ENCODE assay signal across 1 cellular context in the genomic region with DNA sequence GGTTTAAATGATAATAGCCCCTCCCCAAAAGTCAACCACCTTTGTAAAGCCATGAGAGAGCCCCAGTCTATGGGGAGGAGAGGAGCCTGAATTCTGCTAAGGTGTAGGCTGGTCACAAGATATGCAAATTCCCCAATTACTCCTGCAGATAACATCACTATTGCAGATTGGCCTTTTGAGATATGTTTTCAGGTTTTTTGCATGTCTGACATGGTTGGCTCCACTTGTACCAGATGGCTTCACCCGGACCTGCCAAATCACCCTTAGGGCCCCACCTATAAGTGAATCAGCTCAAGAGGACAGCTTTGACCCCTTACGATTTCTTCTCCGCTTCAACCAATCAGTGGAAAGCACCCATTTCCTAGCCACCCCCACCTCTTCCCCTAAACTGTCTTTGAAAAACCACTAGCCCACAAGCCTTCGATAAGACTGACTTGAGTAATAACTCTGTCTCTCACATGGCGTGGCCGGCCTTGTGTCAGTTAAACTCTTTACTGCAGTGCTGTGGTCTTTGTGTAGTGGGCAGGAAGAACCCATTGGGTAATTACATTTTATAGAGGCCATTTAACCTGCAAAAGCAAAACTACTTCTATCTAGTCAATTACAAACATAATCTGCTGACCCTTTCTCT.
TF ChIP-seq lines count a peak whose summit lies in the region.

No MANE protein-coding gene starts in this region.

TF ChIP-seq in GM12878, 131 proteins besides CTCF, POLR2A, EP300 and RAD21 (continued from another document):
- no peak for TF ChIP-seq E2F8 (IDR thresholded peaks at IDR 0.05; ENCODE audit: low read depth, partially characterized antibody)
- TF ChIP-seq ZBTB11 (CRISPR knock-in tag; IDR thresholded peaks at IDR 0.05): no peak
- TF ChIP-seq SRF (IDR thresholded peaks at IDR 0.05; ENCODE audit: low read depth in 2 of 2, low read length in 2 of 2): no peak
- no peak for TF ChIP-seq JUNB (IDR thresholded peaks at IDR 0.05)
- no peak for TF ChIP-seq CHD2 (IDR thresholded peaks at IDR 0.05; ENCODE audit: borderline replicate concordance, low read depth, low read length)
- TF ChIP-seq SP1 (IDR thresholded peaks at IDR 0.05; ENCODE audit: low read depth, low read length): no peak
- TF ChIP-seq ZNF687 (IDR thresholded peaks at IDR 0.05): peak; percentile 43; the same call in 1 of the 2 replicates
- TF ChIP-seq YBX1 (IDR thresholded peaks at IDR 0.05): no peak
- TF ChIP-seq ZSCAN29 (IDR thresholded peaks at IDR 0.05): no peak
- TF ChIP-seq ZNF592 (IDR thresholded peaks at IDR 0.05): no peak
- TF ChIP-seq TBL1XR1 (IDR thresholded peaks at IDR 0.05; ENCODE audit: low read depth, low read length): no peak
- TF ChIP-seq TCF3 (IDR thresholded peaks at IDR 0.05; ENCODE audit: borderline replicate concordance, insufficient read depth, low read depth, low read length): no peak
- no peak for TF ChIP-seq CHD1 (IDR thresholded peaks at IDR 0.05; ENCODE audit: low read depth, low read length)
- TF ChIP-seq USF2 (IDR thresholded peaks at IDR 0.05; ENCODE audit: borderline replicate concordance, low read depth, low read length): no peak
- TF ChIP-seq IKZF2 (IDR thresholded peaks at IDR 0.05): no peak; a peak in 1 of 4 replicates
- no peak for TF ChIP-seq SUZ12 (IDR thresholded peaks at IDR 0.05; ENCODE audit: unreplicated experiment)
- TF ChIP-seq CEBPZ (IDR thresholded peaks at IDR 0.05; ENCODE audit: low read depth, low read length): no peak
- TF ChIP-seq CHD4 (IDR thresholded peaks at IDR 0.05): no peak
